ENCODE assay signal across 19 cellular contexts in genomic region chr1:167453156-167453555, GRCh38.
DNase-seq lines count a peak whose midpoint lies in the region; ATAC-seq and TF ChIP-seq lines count a peak whose summit lies in the region.
"Had no signal": no experiment of that assay in that cellular context is flagged by ENCODE, and none has a peak within 500 bp of the region (broad histone marks: within the 10 kb centered on the region; RNA-seq: fewer than 3 reads in every experiment).

No MANE protein-coding gene starts in this region.

- peak overlapping the region; percentile 79 for H3K4me3 Mint-ChIP-seq in activated naive CD4-positive, alpha-beta T cell treated with anti-CD3 and anti-CD28 coated beads, Interleukin-2, amount 50 U/mL, for 24 hours
- H3K4me3 Mint-ChIP-seq: stimulated activated memory B cell treated with anti-CD40 and anti-IgM and Interleukin-4, amounts not matched to agents 10 μg/mL and 1 μg/mL and 100 μg/mL, for 72 hours had no signal

- H3K9me3 Mint-ChIP-seq in activated naive CD4-positive, alpha-beta T cell treated with anti-CD3 and anti-CD28 coated beads, Interleukin-2, amount 50 U/mL, for 24 hours: no peaks in the 10 kb centered on the region
- H3K9me3 Mint-ChIP-seq: stimulated activated memory B cell treated with anti-CD40 and anti-IgM and Interleukin-4, amounts not matched to agents 10 μg/mL and 1 μg/mL and 100 μg/mL, for 72 hours had no signal

- H3K4me3 ChIP-seq in fibroblast of the aortic adventitia (ENCODE audit: low read depth, low read length) (no peak overlapping the region), thymus (ENCODE audit: low read length) (no peak overlapping the region)
- H3K4me3 ChIP-seq: BLaER1 treated with 17β-estradiol and CSF1 and Interleukin-3, amounts not matched to agents 10 nM and 100 nM; colonic mucosa; spleen; upper lobe of left lung had no signal

- no peak for TF ChIP-seq CTCF in fibroblast of the aortic adventitia (IDR thresholded peaks at IDR 0.05; ENCODE audit: insufficient read depth, low read length)

- H3K36me3 ChIP-seq in thymus (ENCODE audit: control insufficient read depth, insufficient read depth): peaks cover 10% of the 10 kb centered on the region
- H3K36me3 ChIP-seq: BLaER1 treated with 17β-estradiol and CSF1 and Interleukin-3, amounts not matched to agents 10 nM and 100 nM; colonic mucosa; spleen; upper lobe of left lung had no signal

- peak overlapping the region; percentile 52 for H3K27ac ChIP-seq in thymus (ENCODE audit: low read depth)
- H3K27ac ChIP-seq: 22Rv1; BLaER1 treated with 17β-estradiol and CSF1 and Interleukin-3, amounts not matched to agents 10 nM and 100 nM; colonic mucosa; upper lobe of left lung had no signal

- H3K4me1 ChIP-seq in thymus (ENCODE audit: control insufficient read depth, insufficient read depth, low read length): peaks cover 56% of the 10 kb centered on the region
- H3K4me1 ChIP-seq: colonic mucosa had no signal

- DNase-seq in NCI-H1092 treated with DMSO at 0.1 percent for 48 hours (lab: John Stamatoyannopoulos, UW) (peak; percentile 5), NCI-H1092 (lab: John Stamatoyannopoulos, UW) (no peak), fibroblast of the aortic adventitia (ENCODE audit: low read depth) (peak; percentile 10), NCI-H2171 treated with DMSO at 0.1 percent for 48 hours (lab: John Stamatoyannopoulos, UW) (no peak)
- no peak for DNase-seq in activated naive CD4-positive, alpha-beta T cell treated with anti-CD3 and anti-CD28 coated beads, Interleukin-2, amount 50 U/mL, for 16 hours
- DNase-seq: colonic mucosa, DMS53, HCEC 1CT, left ventricle myocardium superior, NCI-H187 treated with DMSO at 0.1 percent for 48 hours, spleen, upper lobe of left lung had no signal

- no peaks in the 10 kb centered on the region for H3K27me3 ChIP-seq in thymus (ENCODE audit: control insufficient read depth, insufficient read depth)
- H3K27me3 ChIP-seq: colonic mucosa, upper lobe of left lung had no signal

- H3K27ac Mint-ChIP-seq in activated naive CD4-positive, alpha-beta T cell treated with anti-CD3 and anti-CD28 coated beads, Interleukin-2, amount 50 U/mL, for 24 hours: peak overlapping the region; percentile 84
- H3K27ac Mint-ChIP-seq: progenitor cell of endocrine pancreas; stimulated activated memory B cell treated with anti-CD40 and anti-IgM and Interleukin-4, amounts not matched to agents 10 μg/mL and 1 μg/mL and 100 μg/mL, for 72 hours had no signal

- 78% methylated on average over 6 of the region's 6 CpGs for WGBS in thymus

- H3K4me1 Mint-ChIP-seq in activated naive CD4-positive, alpha-beta T cell treated with anti-CD3 and anti-CD28 coated beads, Interleukin-2, amount 50 U/mL, for 24 hours: peaks cover 63% of the 10 kb centered on the region

- H3K9me3 ChIP-seq in thymus (ENCODE audit: control insufficient read depth): no peaks in the 10 kb centered on the region
- H3K9me3 ChIP-seq: BLaER1 treated with 17β-estradiol and CSF1 and Interleukin-3, amounts not matched to agents 10 nM and 100 nM; colonic mucosa; spleen; upper lobe of left lung had no signal

- no peak for ATAC-seq in HG03196 (IDR thresholded peaks at IDR 0.05; ENCODE audit: unreplicated experiment)
- ATAC-seq: left ventricle myocardium superior; stimulated activated memory B cell treated with anti-CD40 and anti-IgM and Interleukin-4, amounts not matched to agents 10 μg/mL and 1 μg/mL and 100 μg/mL, for 72 hours had no signal

- no peaks in the 10 kb centered on the region for H3K36me3 Mint-ChIP-seq in activated naive CD4-positive, alpha-beta T cell treated with anti-CD3 and anti-CD28 coated beads, Interleukin-2, amount 50 U/mL, for 24 hours
- H3K36me3 Mint-ChIP-seq: stimulated activated memory B cell treated with anti-CD40 and anti-IgM and Interleukin-4, amounts not matched to agents 10 μg/mL and 1 μg/mL and 100 μg/mL, for 72 hours had no signal

- no peaks in the 10 kb centered on the region for H3K27me3 Mint-ChIP-seq in activated naive CD4-positive, alpha-beta T cell treated with anti-CD3 and anti-CD28 coated beads, Interleukin-2, amount 50 U/mL, for 24 hours
- H3K27me3 Mint-ChIP-seq: stimulated activated memory B cell treated with anti-CD40 and anti-IgM and Interleukin-4, amounts not matched to agents 10 μg/mL and 1 μg/mL and 100 μg/mL, for 72 hours had no signal

Comparison
In these comparisons a context has a peak if more than half of its experiments do, and no peak if none do; other contexts are left out.
1. DNase-seq: peak in NCI-H1092 treated with DMSO at 0.1 percent for 48 hours (single experiment) and fibroblast of the aortic adventitia (single experiment); none in NCI-H1092 (single experiment), activated naive CD4-positive, alpha-beta T cell treated with anti-CD3 and anti-CD28 coated beads, Interleukin-2, amount 50 U/mL, for 16 hours (single experiment) and NCI-H2171 treated with DMSO at 0.1 percent for 48 hours (single experiment).